1 cellular context compared by ENCODE assay signal in genomic region chr2:128309341-128310093, GRCh38.
TF ChIP-seq lines count a peak whose summit lies in the region.

No MANE protein-coding gene starts in this region.

TF ChIP-seq in HepG2, 621 proteins besides CTCF, POLR2A, EP300 and RAD21 (continued from another document):
- TF ChIP-seq MBNL3 (CRISPR knock-in tag; conservative IDR thresholded peaks at IDR 0.05) (no peak), ZMYM2 (CRISPR knock-in tag; IDR thresholded peaks at IDR 0.05) (peak; percentile 93), ZNF33A (CRISPR knock-in tag; IDR thresholded peaks at IDR 0.05; ENCODE audit: borderline replicate concordance) (no peak), ZSCAN29 (CRISPR knock-in tag; conservative IDR thresholded peaks at IDR 0.05) (0 out of 2 replicates have a peak, but pooled peaks have one; percentile 76), UBTF (CRISPR knock-in tag; IDR thresholded peaks at IDR 0.05) (peak; percentile 98), TCF7 (IDR thresholded peaks at IDR 0.05; ENCODE audit: low read depth) (peak; percentile 98), ETV5 (CRISPR knock-in tag; IDR thresholded peaks at IDR 0.05; ENCODE audit: borderline replicate concordance) (peak; percentile 65; the same call in 1 of the 2 replicates), TFAP4 (IDR thresholded peaks at IDR 0.05; ENCODE audit: borderline replicate concordance, low read depth) (peak; percentile 99), ZSCAN9 (CRISPR knock-in tag; IDR thresholded peaks at IDR 0.05; ENCODE audit: borderline replicate concordance) (peak; percentile 92), ZNF703 (CRISPR knock-in tag; IDR thresholded peaks at IDR 0.05; ENCODE audit: borderline replicate concordance) (peak; percentile 96), E2F5 (CRISPR knock-in tag; conservative IDR thresholded peaks at IDR 0.05) (0 out of 2 replicates have a peak, but pooled peaks have one; percentile 41), SRSF9 (IDR thresholded peaks at IDR 0.05; ENCODE audit: borderline replicate concordance, insufficient read depth, low read depth, low read length, poor library complexity, severe bottlenecking) (no peak), ZNF644 (CRISPR knock-in tag; IDR thresholded peaks at IDR 0.05; ENCODE audit: low read depth) (peak; percentile 75; the same call in 1 of the 2 replicates), ZNF605 (CRISPR knock-in tag; IDR thresholded peaks at IDR 0.05) (peak; percentile 99), YEATS2 (CRISPR knock-in tag; IDR thresholded peaks at IDR 0.05; ENCODE audit: borderline replicate concordance) (peak; percentile 86; the same call in 1 of the 2 replicates), MXI1 (IDR thresholded peaks at IDR 0.05; ENCODE audit: borderline replicate concordance, low read depth, low read length) (peak; percentile 80; the same call in 2 of the 3 replicates), MED13 (CRISPR knock-in tag; IDR thresholded peaks at IDR 0.05) (peak; percentile 94; the same call in 1 of the 2 replicates), ZNF572 (CRISPR knock-in tag; IDR thresholded peaks at IDR 0.05) (peak; percentile 97), ATF5 (CRISPR knock-in tag; IDR thresholded peaks at IDR 0.05; ENCODE audit: low read depth) (peak; percentile 65; the same call in 1 of the 2 replicates), ZMAT3 (CRISPR knock-in tag; conservative IDR thresholded peaks at IDR 0.05) (peak; percentile 99), CREB1 (IDR thresholded peaks at IDR 0.05) (no peak), CREB1 (CRISPR knock-in tag; IDR thresholded peaks at IDR 0.05) (no peak; the same call in 1 of the 2 replicates), MLLT10 (CRISPR knock-in tag; IDR thresholded peaks at IDR 0.05) (peak; percentile 13; the same call in 1 of the 2 replicates), ZNF234 (CRISPR knock-in tag; conservative IDR thresholded peaks at IDR 0.05) (0 out of 2 replicates have a peak, but pooled peaks have one; percentile 67), ZNF383 (CRISPR knock-in tag; IDR thresholded peaks at IDR 0.05; ENCODE audit: borderline replicate concordance) (no peak), GABPB1 (CRISPR knock-in tag; IDR thresholded peaks at IDR 0.05) (peak; percentile 81), ZNF317 (CRISPR knock-in tag; IDR thresholded peaks at IDR 0.05) (peak; percentile 94), MTA1 (CRISPR knock-in tag; IDR thresholded peaks at IDR 0.05; ENCODE audit: borderline replicate concordance) (peak; percentile 98), NFYC (CRISPR knock-in tag; IDR thresholded peaks at IDR 0.05) (peak; percentile 48), SMYD3 (CRISPR knock-in tag; IDR thresholded peaks at IDR 0.05) (peak; percentile 100), MTF1 (CRISPR knock-in tag; IDR thresholded peaks at IDR 0.05) (peak; percentile 93), RAD51 (IDR thresholded peaks at IDR 0.05; ENCODE audit: borderline replicate concordance) (peak; percentile 91), CBX2 (IDR thresholded peaks at IDR 0.05; ENCODE audit: low read depth, low read length) (no peak), CBX2 (CRISPR knock-in tag; IDR thresholded peaks at IDR 0.05; ENCODE audit: low read depth) (no peak; the same call in 1 of the 2 replicates)
- TF ChIP-seq, protein P1, sequence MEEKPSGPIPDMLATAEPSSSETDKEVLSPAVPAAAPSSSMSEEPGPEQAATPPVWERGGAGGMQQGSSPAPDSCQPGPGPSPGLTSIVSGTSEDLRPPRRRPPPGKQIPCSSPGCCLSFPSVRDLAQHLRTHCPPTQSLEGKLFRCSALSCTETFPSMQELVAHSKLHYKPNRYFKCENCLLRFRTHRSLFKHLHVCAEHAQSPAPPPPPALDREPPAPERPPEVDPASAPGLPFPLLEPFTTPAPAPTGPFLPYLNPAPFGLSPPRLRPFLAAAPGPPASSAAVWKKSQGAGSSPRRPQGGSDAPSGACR (CRISPR knock-in tag; IDR thresholded peaks at IDR 0.05): peak; percentile 97
- TF ChIP-seq, protein P2, sequence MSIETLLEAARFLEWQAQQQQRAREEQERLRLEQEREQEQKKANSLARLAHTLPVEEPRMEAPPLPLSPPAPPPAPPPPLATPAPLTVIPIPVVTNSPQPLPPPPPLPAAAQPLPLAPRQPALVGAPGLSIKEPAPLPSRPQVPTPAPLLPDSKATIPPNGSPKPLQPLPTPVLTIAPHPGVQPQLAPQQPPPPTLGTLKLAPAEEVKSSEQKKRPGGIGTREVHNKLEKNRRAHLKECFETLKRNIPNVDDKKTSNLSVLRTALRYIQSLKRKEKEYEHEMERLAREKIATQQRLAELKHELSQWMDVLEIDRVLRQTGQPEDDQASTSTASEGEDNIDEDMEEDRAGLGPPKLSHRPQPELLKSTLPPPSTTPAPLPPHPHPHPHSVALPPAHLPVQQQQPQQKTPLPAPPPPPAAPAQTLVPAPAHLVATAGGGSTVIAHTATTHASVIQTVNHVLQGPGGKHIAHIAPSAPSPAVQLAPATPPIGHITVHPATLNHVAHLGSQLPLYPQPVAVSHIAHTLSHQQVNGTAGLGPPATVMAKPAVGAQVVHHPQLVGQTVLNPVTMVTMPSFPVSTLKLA (IDR thresholded peaks at IDR 0.05): peak; percentile 87
- TF ChIP-seq, protein P3, sequence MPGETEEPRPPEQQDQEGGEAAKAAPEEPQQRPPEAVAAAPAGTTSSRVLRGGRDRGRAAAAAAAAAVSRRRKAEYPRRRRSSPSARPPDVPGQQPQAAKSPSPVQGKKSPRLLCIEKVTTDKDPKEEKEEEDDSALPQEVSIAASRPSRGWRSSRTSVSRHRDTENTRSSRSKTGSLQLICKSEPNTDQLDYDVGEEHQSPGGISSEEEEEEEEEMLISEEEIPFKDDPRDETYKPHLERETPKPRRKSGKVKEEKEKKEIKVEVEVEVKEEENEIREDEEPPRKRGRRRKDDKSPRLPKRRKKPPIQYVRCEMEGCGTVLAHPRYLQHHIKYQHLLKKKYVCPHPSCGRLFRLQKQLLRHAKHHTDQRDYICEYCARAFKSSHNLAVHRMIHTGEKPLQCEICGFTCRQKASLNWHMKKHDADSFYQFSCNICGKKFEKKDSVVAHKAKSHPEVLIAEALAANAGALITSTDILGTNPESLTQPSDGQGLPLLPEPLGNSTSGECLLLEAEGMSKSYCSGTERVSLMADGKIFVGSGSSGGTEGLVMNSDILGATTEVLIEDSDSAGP (CRISPR knock-in tag; IDR thresholded peaks at IDR 0.05; ENCODE audit: borderline replicate concordance): peak; percentile 94
- TF ChIP-seq, protein P4, sequence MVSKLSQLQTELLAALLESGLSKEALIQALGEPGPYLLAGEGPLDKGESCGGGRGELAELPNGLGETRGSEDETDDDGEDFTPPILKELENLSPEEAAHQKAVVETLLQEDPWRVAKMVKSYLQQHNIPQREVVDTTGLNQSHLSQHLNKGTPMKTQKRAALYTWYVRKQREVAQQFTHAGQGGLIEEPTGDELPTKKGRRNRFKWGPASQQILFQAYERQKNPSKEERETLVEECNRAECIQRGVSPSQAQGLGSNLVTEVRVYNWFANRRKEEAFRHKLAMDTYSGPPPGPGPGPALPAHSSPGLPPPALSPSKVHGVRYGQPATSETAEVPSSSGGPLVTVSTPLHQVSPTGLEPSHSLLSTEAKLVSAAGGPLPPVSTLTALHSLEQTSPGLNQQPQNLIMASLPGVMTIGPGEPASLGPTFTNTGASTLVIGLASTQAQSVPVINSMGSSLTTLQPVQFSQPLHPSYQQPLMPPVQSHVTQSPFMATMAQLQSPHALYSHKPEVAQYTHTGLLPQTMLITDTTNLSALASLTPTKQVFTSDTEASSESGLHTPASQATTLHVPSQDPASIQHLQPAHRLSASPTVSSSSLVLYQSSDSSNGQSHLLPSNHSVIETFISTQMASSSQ (IDR thresholded peaks at IDR 0.05; ENCODE audit: low read depth): peak; percentile 88
- TF ChIP-seq, protein P4 (CRISPR knock-in tag; IDR thresholded peaks at IDR 0.05; ENCODE audit: borderline replicate concordance): peak; percentile 98
- TF ChIP-seq, protein P5, sequence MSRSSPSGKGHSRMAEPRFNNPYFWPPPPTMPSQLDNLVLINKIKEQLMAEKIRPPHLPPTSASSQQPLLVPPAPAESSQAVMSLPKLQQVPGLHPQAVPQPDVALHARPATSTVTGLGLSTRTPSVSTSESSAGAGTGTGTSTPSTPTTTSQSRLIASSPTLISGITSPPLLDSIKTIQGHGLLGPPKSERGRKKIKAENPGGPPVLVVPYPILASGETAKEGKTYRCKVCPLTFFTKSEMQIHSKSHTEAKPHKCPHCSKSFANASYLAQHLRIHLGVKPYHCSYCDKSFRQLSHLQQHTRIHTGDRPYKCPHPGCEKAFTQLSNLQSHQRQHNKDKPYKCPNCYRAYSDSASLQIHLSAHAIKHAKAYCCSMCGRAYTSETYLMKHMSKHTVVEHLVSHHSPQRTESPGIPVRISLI (CRISPR knock-in tag; IDR thresholded peaks at IDR 0.05; ENCODE audit: borderline replicate concordance): peak; percentile 65; the same call in 1 of the 2 replicates
